16 cellular contexts compared by ENCODE assay signal in the genomic region with DNA sequence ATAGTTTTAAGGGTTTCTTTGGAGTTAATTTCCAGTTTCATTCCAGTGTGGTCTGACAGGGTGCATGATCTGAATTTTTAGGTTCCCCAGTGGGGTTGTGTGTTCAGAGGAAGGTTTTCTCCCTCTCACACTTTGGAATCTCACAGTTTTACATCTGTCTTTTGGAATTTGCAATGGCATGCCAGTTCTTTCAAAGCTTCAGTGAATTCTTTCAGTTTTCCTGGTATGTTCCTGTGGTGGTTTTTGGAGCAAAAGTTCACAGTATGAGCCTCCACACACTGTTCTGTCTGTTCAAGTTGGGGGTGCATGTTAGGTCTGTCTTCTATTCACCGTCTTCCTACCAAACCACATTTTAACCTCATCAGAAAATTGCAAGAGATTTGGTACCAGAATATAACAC.
"Had no signal": no experiment of that assay in that cellular context is flagged by ENCODE, and none has a peak within 500 bp of the region (broad histone marks: within the 10 kb centered on the region; RNA-seq: fewer than 3 reads in every experiment).

No MANE protein-coding gene starts in this region.

- H3K4me3 ChIP-seq: esophagus muscularis mucosa, heart left ventricle, left lung, tibial nerve had no signal

- H3K27ac ChIP-seq: esophagus muscularis mucosa, heart left ventricle, left lung, tibial nerve, VCaP had no signal

- H3K27me3 ChIP-seq: esophagus muscularis mucosa, heart left ventricle, left lung, tibial nerve had no signal

- DNase-seq: activated CD4-positive, alpha-beta T cell treated with anti-CD3 and anti-CD28 coated beads for 48 hours; activated CD8-positive, alpha-beta T cell treated with anti-CD3 and anti-CD28 coated beads, Interleukin-2, amount 10 ng/mL, durations not matched to agents 7 days and 5 days; activated naive CD4-positive, alpha-beta T cell; foreskin melanocyte; heart left ventricle; islet precursor cell; left lung; T-cell had no signal

- H3K27me3 Mint-ChIP-seq: brain, memory B cell, T-cell had no signal

- H3K9me3 ChIP-seq: esophagus muscularis mucosa had no signal

- ATAC-seq: activated CD8-positive, alpha-beta T cell treated with anti-CD3 and anti-CD28 coated beads, Interleukin-2, amount 10 ng/mL, durations not matched to agents 7 days and 5 days; heart left ventricle; left lung; stimulated activated effector memory CD8-positive, alpha-beta T cell treated with anti-CD3 and anti-CD28 coated beads, Interleukin-12 subunit alpha, Interleukin-12 subunit beta, amount 100 ng/mL, for 72 hours; T-cell had no signal

- H3K27ac Mint-ChIP-seq: activated CD8-positive, alpha-beta T cell treated with anti-CD3 and anti-CD28 coated beads, Interleukin-2, amount 10 ng/mL, durations not matched to agents 7 days and 5 days; activated T-helper 1 cell treated with anti-CD3 and anti-CD28 coated beads, Interleukin-12 subunit alpha, Interleukin-12 subunit beta, Interleukin-2, Interleukin-4 antibody, amounts not matched to agents 30 ng/mL and 10 ng/mL and 1 ng/mL, durations not matched to agents 14 hours and 24 hours and 36 hours; brain; memory B cell; stimulated activated effector memory CD8-positive, alpha-beta T cell treated with anti-CD3 and anti-CD28 coated beads, Interleukin-12 subunit alpha, Interleukin-12 subunit beta, amount 100 ng/mL, for 72 hours; T-cell had no signal

- H3K36me3 Mint-ChIP-seq: brain; memory B cell; stimulated activated effector memory CD8-positive, alpha-beta T cell treated with anti-CD3 and anti-CD28 coated beads, Interleukin-12 subunit alpha, Interleukin-12 subunit beta, amount 100 ng/mL, for 72 hours; T-cell had no signal

- H3K36me3 ChIP-seq: esophagus muscularis mucosa, heart left ventricle, left lung, tibial nerve had no signal

- H3K4me3 Mint-ChIP-seq: activated CD8-positive, alpha-beta T cell treated with anti-CD3 and anti-CD28 coated beads, Interleukin-2, amount 10 ng/mL, durations not matched to agents 7 days and 5 days; activated T-helper 1 cell treated with anti-CD3 and anti-CD28 coated beads, Interleukin-12 subunit alpha, Interleukin-12 subunit beta, Interleukin-2, Interleukin-4 antibody, amounts not matched to agents 30 ng/mL and 10 ng/mL and 1 ng/mL, durations not matched to agents 14 hours and 24 hours and 36 hours; brain; memory B cell; neural crest cell; stimulated activated effector memory CD8-positive, alpha-beta T cell treated with anti-CD3 and anti-CD28 coated beads, Interleukin-12 subunit alpha, Interleukin-12 subunit beta, amount 100 ng/mL, for 72 hours; T-cell had no signal

- H3K4me1 Mint-ChIP-seq: brain; memory B cell; neural crest cell; stimulated activated effector memory CD8-positive, alpha-beta T cell treated with anti-CD3 and anti-CD28 coated beads, Interleukin-12 subunit alpha, Interleukin-12 subunit beta, amount 100 ng/mL, for 72 hours; T-cell had no signal

- H3K4me1 ChIP-seq: esophagus muscularis mucosa, heart left ventricle, left lung, tibial nerve had no signal
